Comparison of ENCODE assay signal across 9 cellular contexts in the genomic region with DNA sequence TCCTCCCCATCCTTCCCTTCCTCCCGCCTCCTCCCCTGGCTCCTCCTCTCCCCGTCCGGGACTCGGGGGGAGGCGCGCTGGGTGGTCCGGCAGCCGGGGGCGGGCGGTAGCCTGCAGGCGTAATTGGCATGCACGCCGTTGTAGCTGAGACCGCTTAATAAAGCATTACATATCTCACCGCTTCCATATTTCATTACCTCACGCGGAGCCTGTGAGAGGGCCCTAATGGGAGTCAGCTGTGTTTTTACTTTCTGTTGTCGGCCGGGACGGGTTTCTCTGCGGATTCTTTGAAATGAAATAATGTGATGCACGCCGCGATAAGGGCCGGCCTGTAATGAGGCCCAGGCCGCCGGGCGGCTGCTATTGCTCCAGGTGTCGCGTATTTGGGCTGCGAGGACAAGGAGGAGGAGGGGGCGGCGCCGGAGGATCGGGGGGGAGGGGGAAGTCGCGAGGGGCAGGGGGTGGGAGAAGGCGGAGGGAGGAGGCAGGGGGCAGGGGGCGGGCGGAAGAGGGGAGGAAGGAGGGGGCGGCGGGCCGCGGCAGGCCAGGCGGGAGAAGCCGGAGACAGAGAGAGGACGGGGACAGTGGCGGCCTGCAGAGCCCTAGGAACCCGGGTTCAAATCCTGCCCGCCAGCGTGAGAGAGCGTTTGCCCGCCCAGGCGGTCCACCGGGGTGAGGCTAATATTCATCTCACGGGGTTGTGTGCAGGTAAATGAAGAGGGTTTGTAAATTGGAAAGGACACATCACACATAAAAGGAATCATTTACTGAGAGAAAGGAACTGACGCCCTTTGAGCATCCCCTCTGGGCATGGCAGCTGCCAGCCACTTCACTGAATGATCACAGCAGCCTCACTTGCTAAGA.
DNase-seq lines count a peak whose midpoint lies in the region; ATAC-seq and TF ChIP-seq lines count a peak whose summit lies in the region.
"Had no signal": no experiment of that assay in that cellular context is flagged by ENCODE, and none has a peak within 500 bp of the region (broad histone marks: within the 10 kb centered on the region; RNA-seq: fewer than 3 reads in every experiment).

No MANE protein-coding gene starts in this region.

- H3K4me1 ChIP-seq in mucosa of descending colon (ENCODE audit: low read depth): peaks cover 20% of the 10 kb centered on the region

- peak; percentile 24 for DNase-seq in GM04503 (ENCODE audit: low read depth)
- DNase-seq in NCI-H526 treated with DMSO at 0.1 percent for 48 hours (lab: John Stamatoyannopoulos, UW): peak; percentile 20
- peak; percentile 17 for DNase-seq in epithelial cell of esophagus (ENCODE audit: low read depth)
- DNase-seq in mucosa of descending colon: peak in 2 of 3 donors; percentile 56 to 58
- peak; percentile 84 for DNase-seq in type B pancreatic cell (ENCODE audit: extremely low spot score, unreplicated experiment)
- DNase-seq in NCI-H524 treated with DMSO at 0.1 percent for 48 hours (lab: John Stamatoyannopoulos, UW): no peak
- no peak for DNase-seq in SHP77 treated with DMSO at 0.1 percent for 48 hours (lab: John Stamatoyannopoulos, UW)

- ATAC-seq in mucosa of descending colon (peak; percentile 39), HG03565 (IDR thresholded peaks at IDR 0.05; ENCODE audit: unreplicated experiment) (no peak)
- ATAC-seq: Panc1 had no signal

- H3K9me3 Mint-ChIP-seq in type B pancreatic cell: no peaks in the 10 kb centered on the region

- peak overlapping the region; percentile 82 for H3K4me3 Mint-ChIP-seq in type B pancreatic cell

- intact Hi-C loops in mucosa of descending colon (cut with DNase I, micrococcal nuclease): no loop called here

- TF ChIP-seq CTCF in epithelial cell of esophagus (IDR thresholded peaks at IDR 0.05; ENCODE audit: insufficient read depth, low read depth, low read length, missing control alignments): no peak
- no peak for TF ChIP-seq CTCF in mucosa of descending colon (IDR thresholded peaks at IDR 0.05)
- no peak for TF ChIP-seq CTCF in type B pancreatic cell (conservative IDR thresholded peaks at IDR 0.05)

- H3K4me3 ChIP-seq in epithelial cell of esophagus (ENCODE audit: low read length): peak overlapping the region; percentile 10
- H3K4me3 ChIP-seq in mucosa of descending colon: no peak overlapping the region

- peaks cover 10% of the 10 kb centered on the region for H3K9me3 ChIP-seq in mucosa of descending colon

- no peaks in the 10 kb centered on the region for H3K36me3 Mint-ChIP-seq in type B pancreatic cell

- H3K27ac Mint-ChIP-seq in type B pancreatic cell: peak overlapping the region; percentile 66

- peaks cover 40% of the 10 kb centered on the region for H3K27me3 Mint-ChIP-seq in type B pancreatic cell

- H3K4me1 Mint-ChIP-seq in type B pancreatic cell (ENCODE audit: unreplicated experiment): peaks cover 27% of the 10 kb centered on the region

- H3K36me3 ChIP-seq in mucosa of descending colon (ENCODE audit: low read depth): no peaks in the 10 kb centered on the region

Comparison
In these comparisons a context has a peak if more than half of its experiments do, and no peak if none do; other contexts are left out.
1. DNase-seq: peak in GM04503 (single experiment), NCI-H526 treated with DMSO at 0.1 percent for 48 hours (single experiment), epithelial cell of esophagus (single experiment), mucosa of descending colon (2 of 3) and type B pancreatic cell (single experiment); none in NCI-H524 treated with DMSO at 0.1 percent for 48 hours (single experiment) and SHP77 treated with DMSO at 0.1 percent for 48 hours (single experiment).